ENCODE assay signal across 8 cellular contexts in genomic region chr22:19448076-19448607, GRCh38. TPM values are rescaled to one million over a fixed set of nuclear protein-coding genes. Genes with fewer than 3 reads are reported as not detected.
A peak's percentile ranks its signal among the peaks of the same experiment; 100 is the strongest.
DNase-seq lines count a peak whose midpoint lies in the region; ATAC-seq, FAIRE-seq and TF ChIP-seq lines count a peak whose summit lies in the region.

No MANE protein-coding gene starts in this region.

- H3K4me2 ChIP-seq in astrocyte (ENCODE audit: low read length), result peak overlapping the region; percentile 83

- no peak for FAIRE-seq in astrocyte (lab: Jason Lieb, UNC)

- H3K36me3 ChIP-seq in astrocyte (ENCODE audit: insufficient read depth, low read length), result peaks cover 33% of the 10 kb centered on the region
- peaks cover 10% of the 10 kb centered on the region for H3K36me3 ChIP-seq in rectal smooth muscle tissue (ENCODE audit: control insufficient read depth, insufficient read depth, low read length)

- TF ChIP-seq CTCF in astrocyte (IDR thresholded peaks at IDR 0.05; ENCODE audit: insufficient read depth, low read depth, low read length), result no peak

- peaks cover 43% of the 10 kb centered on the region for H3K79me2 ChIP-seq in astrocyte (ENCODE audit: insufficient read depth, low read length)

- H3K4me1 ChIP-seq in astrocyte (ENCODE audit: insufficient read depth, low read length) (peaks cover 12% of the 10 kb centered on the region), rectal smooth muscle tissue (ENCODE audit: control insufficient read depth, insufficient read depth, low read length) (peaks cover 5% of the 10 kb centered on the region)

- H3K27me3 ChIP-seq in astrocyte (ENCODE audit: insufficient read depth, low read length), result no peaks in the 10 kb centered on the region
- no peaks in the 10 kb centered on the region for H3K27me3 ChIP-seq in rectal smooth muscle tissue (ENCODE audit: control insufficient read depth, insufficient read depth, low read length)

- H3K27ac Mint-ChIP-seq in astrocyte (ENCODE audit: unreplicated experiment), result peak overlapping the region; percentile 67

- peaks cover 5% of the 10 kb centered on the region for H3K36me3 Mint-ChIP-seq in astrocyte (ENCODE audit: low read depth, unreplicated experiment)

- peak overlapping the region; percentile 58 for H2AFZ ChIP-seq in astrocyte (ENCODE audit: low read depth, low read length)

- H4K20me1 ChIP-seq in astrocyte (ENCODE audit: insufficient read depth, low read length), result peaks cover 34% of the 10 kb centered on the region

- no peaks in the 10 kb centered on the region for H3K9me3 ChIP-seq in astrocyte (ENCODE audit: insufficient read depth, low read depth, low read length)

- H3K4me3 Mint-ChIP-seq in astrocyte (ENCODE audit: unreplicated experiment), result peak overlapping the region; percentile 87

- H3K27me3 Mint-ChIP-seq in astrocyte (ENCODE audit: low read depth, unreplicated experiment), result no peaks in the 10 kb centered on the region

- H3K9me3 Mint-ChIP-seq in astrocyte (ENCODE audit: unreplicated experiment), result no peaks in the 10 kb centered on the region

- H3K4me3 ChIP-seq in astrocyte (ENCODE audit: insufficient read depth, low read depth, low read length) (peak overlapping the region; percentile 63), rectal smooth muscle tissue (ENCODE audit: low read length) (peak overlapping the region; percentile 73)

- peak overlapping the region; percentile 83 for H3K9ac ChIP-seq in astrocyte (ENCODE audit: low read length)
- H3K9ac ChIP-seq in rectal smooth muscle tissue (ENCODE audit: low read length), result peak overlapping the region; percentile 14

- ATAC-seq in GM18505 (IDR thresholded peaks at IDR 0.05; ENCODE audit: unreplicated experiment) (peak; percentile 37), HG03175 (IDR thresholded peaks at IDR 0.05; ENCODE audit: unreplicated experiment) (peak; percentile 51)

- TF ChIP-seq POLR2A in GM18505 (IDR thresholded peaks at IDR 0.05; ENCODE audit: borderline replicate concordance, extremely low read depth, insufficient read depth, insufficient read length), result no peak

- H3K4me1 Mint-ChIP-seq in astrocyte (ENCODE audit: low read depth, unreplicated experiment), result peaks cover 13% of the 10 kb centered on the region

- peak overlapping the region; percentile 61 for H3K27ac ChIP-seq in astrocyte (ENCODE audit: low read depth, low read length)
- H3K27ac ChIP-seq in rectal smooth muscle tissue (ENCODE audit: low read depth, low read length), result peak overlapping the region; percentile 83

- DNase-seq in AG20443 (ENCODE audit: low spot score), result peak; percentile 71
- peak; percentile 76 for DNase-seq in NCI-H510A treated with DMSO at 0.1 percent for 48 hours (lab: John Stamatoyannopoulos, UW)
- peak; percentile 48 for DNase-seq in astrocyte (ENCODE audit: low read depth)
- peak; percentile 79 for DNase-seq in hepatic stellate cell (ENCODE audit: low spot score)
- no peak for DNase-seq in HCEC 1CT

RNA-seq across cellular contexts. Expression of gene C22orf39, which starts 0.6 kb away (rescaled TPM):
- total RNA-seq in astrocyte, result 11.9 and 14.5 TPM in 2 replicates

RNA-seq across cellular contexts. Expression of gene MRPL40, which starts 15.8 kb away (rescaled TPM):
- 34.7 and 36.9 TPM in 2 replicates for total RNA-seq in astrocyte

RNA-seq across cellular contexts. Expression of gene HIRA, which starts 16.6 kb away (rescaled TPM):
- 31.1 and 31.4 TPM in 2 replicates for total RNA-seq in astrocyte

RNA-seq across cellular contexts. Expression of gene UFD1, which starts 30.9 kb away (rescaled TPM):
- total RNA-seq in astrocyte, result 92.7 and 105 TPM in 2 replicates

RNA-seq across cellular contexts. Expression of gene CDC45, which starts 31.6 kb away (rescaled TPM):
- 1.3 and 2.1 TPM in 2 replicates for total RNA-seq in astrocyte
